In the genomic region with DNA sequence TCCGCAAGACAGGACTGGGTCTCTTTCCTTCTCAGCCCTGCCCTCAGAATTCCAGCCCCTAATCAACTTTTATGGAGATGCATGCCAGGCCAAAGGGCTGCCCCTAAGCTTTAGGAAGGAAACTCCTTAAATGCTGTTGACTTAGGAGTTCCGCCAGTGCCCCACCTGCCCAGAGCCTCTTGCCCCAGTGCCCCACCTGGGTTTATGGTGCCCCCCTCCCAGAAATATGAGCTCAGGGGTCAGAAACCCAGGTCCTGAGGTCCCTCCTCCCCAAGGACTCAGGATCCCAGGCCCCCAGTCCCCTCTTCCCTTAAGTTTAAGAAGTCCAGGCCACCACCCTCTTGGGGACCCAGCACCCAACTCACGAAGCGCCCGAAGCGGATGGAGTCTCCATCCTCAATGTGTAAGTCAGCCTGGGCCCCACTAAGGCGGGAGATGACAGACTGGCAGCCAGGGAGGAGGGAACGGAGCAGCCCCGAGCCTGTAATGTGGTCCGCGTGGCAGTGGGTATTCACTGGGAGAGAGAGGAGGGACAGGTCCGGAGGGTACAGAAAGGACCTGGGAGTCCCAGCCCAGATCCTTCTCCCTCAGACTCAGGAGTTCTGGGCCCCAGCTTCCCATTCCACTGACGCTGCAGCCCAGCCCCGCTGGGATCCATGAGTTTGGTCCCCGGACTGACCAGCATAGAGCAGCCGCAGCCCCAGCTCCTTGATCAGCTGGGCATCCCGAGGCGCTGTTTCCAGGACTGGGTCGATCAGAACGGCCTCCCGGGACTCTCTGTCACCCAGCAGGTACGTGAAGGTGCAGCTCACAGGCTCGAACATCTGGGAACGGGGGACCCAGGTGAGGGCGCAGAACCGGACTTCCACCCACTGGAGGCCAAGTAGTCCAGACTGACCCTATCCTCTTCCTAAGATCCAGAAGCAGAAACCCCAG, we compare ENCODE assay signal across 8 cellular contexts. TPM values are rescaled to one million over a fixed set of nuclear protein-coding genes. Genes with fewer than 3 reads are reported as not detected.
A peak's percentile ranks its signal among the peaks of the same experiment; 100 is the strongest.
DNase-seq lines count a peak whose midpoint lies in the region; ATAC-seq and TF ChIP-seq lines count a peak whose summit lies in the region.

No MANE protein-coding gene starts in this region.

- H3K4me1 ChIP-seq in right cardiac atrium (ENCODE audit: control insufficient read depth, insufficient read depth, low read length): no peaks in the 10 kb centered on the region
- peaks cover 0 to 33% (median 29%) of the 10 kb centered on the region in 4 donors for H3K4me1 ChIP-seq in sigmoid colon

- CTCF ChIA-PET in AG04449 (lab: Yijun Ruan, JAX): interaction anchor here (1.3 to 15.4 kb wide), 5 partner anchors 10 to 92 kb away, joined by 4 to 609 read pairs (median 9); no protein-coding TSS in a partner anchor
- CTCF ChIA-PET in activated naive CD4-positive, alpha-beta T cell treated with anti-CD3 and anti-CD28 coated beads, Interleukin-2, amount 10 ng/mL, durations not matched to agents 7 days and 5 days (lab: Charles Lee): interaction anchor here (0.8 to 4.6 kb wide), 9 partner anchors 10 to 210 kb away, joined by 3 to 20 read pairs (median 11); partner anchors contain the start of genes IRGQ and ZNF576

- peaks cover 0 to 7% (median 0%) of the 10 kb centered on the region in 4 donors for H3K36me3 ChIP-seq in sigmoid colon

- no peak for TF ChIP-seq EP300 in sigmoid colon (IDR thresholded peaks at IDR 0.05)

- H3K27ac ChIP-seq in HL-60 (replicated peaks) (peak overlapping the region; percentile 49), right cardiac atrium (ENCODE audit: low read length) (peak overlapping the region; percentile 43), sigmoid colon (peak overlapping the region; percentile 80 to 88 (median 88))

- no peaks in the 10 kb centered on the region for H3K9me3 Mint-ChIP-seq in activated naive CD4-positive, alpha-beta T cell treated with anti-CD3 and anti-CD28 coated beads, Interleukin-2, amount 10 ng/mL, durations not matched to agents 7 days and 5 days

- H3K9me3 ChIP-seq in right cardiac atrium (ENCODE audit: control insufficient read depth, low read length): no peaks in the 10 kb centered on the region
- no peaks in the 10 kb centered on the region for H3K9me3 ChIP-seq in sigmoid colon

- TF ChIP-seq POLR2A in sigmoid colon (IDR thresholded peaks at IDR 0.05): no peak

- WGBS in right cardiac atrium: 4% methylated on average over 26 of the region's 26 CpGs
- WGBS in sigmoid colon, 2 donors: 1 to 2% methylated on average over 26 of the region's 26 CpGs

- H3K4me3 ChIP-seq in AG04449 (ENCODE audit: low read depth, low read length): peak overlapping the region; percentile 85
- H3K4me3 ChIP-seq in HL-60 (replicated peaks; ENCODE audit: insufficient read depth, low read length): peak overlapping the region; percentile 93
- peak overlapping the region; percentile 99 for H3K4me3 ChIP-seq in right cardiac atrium (ENCODE audit: low read length)
- peak overlapping the region; percentile 58 to 83 (median 82) for H3K4me3 ChIP-seq in sigmoid colon

- no peak for TF ChIP-seq CTCF in AG04449 (IDR thresholded peaks at IDR 0.05; ENCODE audit: insufficient read depth, low read length, missing control alignments)
- no peak for TF ChIP-seq CTCF in HL-60 (IDR thresholded peaks at IDR 0.05; ENCODE audit: insufficient read depth, low read length)
- TF ChIP-seq CTCF in sigmoid colon (IDR thresholded peaks at IDR 0.05): no peak

- H3K4me3 Mint-ChIP-seq in activated naive CD4-positive, alpha-beta T cell treated with anti-CD3 and anti-CD28 coated beads, Interleukin-2, amount 10 ng/mL, durations not matched to agents 7 days and 5 days: peak overlapping the region; percentile 96

- H3K27me3 Mint-ChIP-seq in activated naive CD4-positive, alpha-beta T cell treated with anti-CD3 and anti-CD28 coated beads, Interleukin-2, amount 10 ng/mL, durations not matched to agents 7 days and 5 days: no peaks in the 10 kb centered on the region

- no peak for DNase-seq in AG04449 (ENCODE audit: low read depth, low spot score)
- DNase-seq in HL-60 (ENCODE audit: low read depth in 1 of 2, low spot score in 1 of 2): peak in 1 of 2 experiments; percentile 45
- DNase-seq in activated naive CD4-positive, alpha-beta T cell treated with anti-CD3 and anti-CD28 coated beads, Interleukin-2, amount 10 ng/mL, durations not matched to agents 7 days and 5 days: peak; percentile 54
- peak; percentile 28 to 69 (median 66) for DNase-seq in right cardiac atrium
- DNase-seq in sigmoid colon: no peak
- DNase-seq in NCI-H524 (lab: John Stamatoyannopoulos, UW): no peak

- ATAC-seq in right cardiac atrium (peak; percentile 34 to 42), GM19395 (IDR thresholded peaks at IDR 0.05; ENCODE audit: unreplicated experiment) (no peak), GM18511 (IDR thresholded peaks at IDR 0.05; ENCODE audit: unreplicated experiment) (no peak)

- intact Hi-C loops in right cardiac atrium (cut with DNase I): no loop called here
- intact Hi-C loops in sigmoid colon (cut with DNase I): loop anchor here (2.0 to 5.0 kb wide), 2 partner anchors 21 to 64 kb away; partner anchors contain the start of gene PHLDB3

- POLR2A ChIA-PET in AG04449 (lab: Yijun Ruan, JAX): no interaction called here

- H3K36me3 Mint-ChIP-seq in activated naive CD4-positive, alpha-beta T cell treated with anti-CD3 and anti-CD28 coated beads, Interleukin-2, amount 10 ng/mL, durations not matched to agents 7 days and 5 days: peaks cover 12% of the 10 kb centered on the region

- H3K27ac Mint-ChIP-seq in activated naive CD4-positive, alpha-beta T cell treated with anti-CD3 and anti-CD28 coated beads, Interleukin-2, amount 10 ng/mL, durations not matched to agents 7 days and 5 days: peak overlapping the region; percentile 72

- H3K27me3 ChIP-seq in HL-60 (ENCODE audit: insufficient read depth, poor library complexity, severe bottlenecking): no peaks in the 10 kb centered on the region
- no peaks in the 10 kb centered on the region for H3K27me3 ChIP-seq in right cardiac atrium (ENCODE audit: control insufficient read depth, insufficient read depth)
- no peaks in the 10 kb centered on the region for H3K27me3 ChIP-seq in sigmoid colon

- H3K4me1 Mint-ChIP-seq in activated naive CD4-positive, alpha-beta T cell treated with anti-CD3 and anti-CD28 coated beads, Interleukin-2, amount 10 ng/mL, durations not matched to agents 7 days and 5 days: peaks cover 30% of the 10 kb centered on the region

RNA-seq across cellular contexts. Expression of gene ETHE1, which starts 0.9 kb away (rescaled TPM):
- total RNA-seq in right cardiac atrium (10 to 100 TPM; 12.6 to 18.2 (median 14.9) TPM), sigmoid colon (10 to 100 TPM; 40.7 to 57.9 (median 52.1) TPM)
- polyA plus RNA-seq in right cardiac atrium (14.1 TPM), sigmoid colon (100 to 1,000 TPM; 429 to 575 (median 512) TPM)

RNA-seq across cellular contexts. Expression of gene ZNF575, which starts 6.9 kb away (rescaled TPM):
- total RNA-seq in right cardiac atrium (1 to 10 TPM; 1.4 to 3.2 (median 2.4) TPM), sigmoid colon (under 1 TPM in 1 of 4 donors, not detected in 3; 0.14 TPM)
- polyA plus RNA-seq in right cardiac atrium (0.97 TPM), sigmoid colon (1 to 10 TPM; 4.0 to 4.2 (median 4.2) TPM)

RNA-seq across cellular contexts. Expression of gene PHLDB3, which starts 21.6 kb away (rescaled TPM):
- 10 to 100 TPM in 2 of 4 donors, 1 to 10 TPM in 2; 6.3 to 11.4 (median 8.7) TPM for total RNA-seq in right cardiac atrium
- polyA plus RNA-seq in right cardiac atrium: 6.9 TPM
- 10 to 100 TPM in 2 of 4 donors, 1 to 10 TPM in 2; 5.7 to 12.5 (median 10.1) TPM for total RNA-seq in sigmoid colon
- polyA plus RNA-seq in sigmoid colon: 10 to 100 TPM in 1 of 3 donors, 1 to 10 TPM in 2; 6.5 to 16.0 (median 9.0) TPM

RNA-seq across cellular contexts. Expression of gene XRCC1, which starts 49.2 kb away (rescaled TPM):
- total RNA-seq in right cardiac atrium: 10 to 100 TPM; 13.5 to 17.1 (median 15.6) TPM
- 11.2 TPM for polyA plus RNA-seq in right cardiac atrium
- total RNA-seq in sigmoid colon: 10 to 100 TPM; 15.1 to 31.8 (median 24.0) TPM
- polyA plus RNA-seq in sigmoid colon: 10 to 100 TPM in 2 of 3 donors, 1 to 10 TPM in 1; 8.8 to 19.9 (median 10.2) TPM

RNA-seq across cellular contexts. Expression of gene PINLYP, which starts 49.5 kb away (rescaled TPM):
- total RNA-seq in right cardiac atrium: 1 to 10 TPM; 3.8 to 6.8 (median 4.9) TPM
- 9.8 TPM for polyA plus RNA-seq in right cardiac atrium
- 10 to 100 TPM in 3 of 4 donors, 1 to 10 TPM in 1; 6.6 to 21.0 (median 13.3) TPM for total RNA-seq in sigmoid colon
- polyA plus RNA-seq in sigmoid colon: 10 to 100 TPM in 1 of 3 donors, 1 to 10 TPM in 2; 1.4 to 10.8 (median 3.7) TPM

Comparison
In these comparisons a context has a peak if more than half of its experiments do, and no peak if none do; other contexts are left out.
1. DNase-seq: peak in activated naive CD4-positive, alpha-beta T cell treated with anti-CD3 and anti-CD28 coated beads, Interleukin-2, amount 10 ng/mL, durations not matched to agents 7 days and 5 days (single experiment) and right cardiac atrium (3 of 3); none in AG04449 (single experiment), sigmoid colon (single experiment) and NCI-H524 (0 of 2).
2. ATAC-seq: peak in right cardiac atrium (2 of 2); none in GM19395 (single experiment) and GM18511 (single experiment).
3. Peak in every context shown above with its lines, with median percentiles within 50 percentile points of each other: H3K4me3 ChIP-seq and H3K27ac ChIP-seq.